Comparison of ENCODE assay signal across 7 cellular contexts in genomic region chr22:25534724-25535123, GRCh38.
"Had no signal": no experiment of that assay in that cellular context is flagged by ENCODE, and none has a peak within 500 bp of the region (broad histone marks: within the 10 kb centered on the region; RNA-seq: fewer than 3 reads in every experiment).

No MANE protein-coding gene starts in this region.

- H3K4me3 Mint-ChIP-seq: GM23338, IgD-negative memory B cell had no signal

- H3K4me1 ChIP-seq: HAP-1 had no signal

- H3K4me2 ChIP-seq: GM23338 had no signal

- H3K4me3 ChIP-seq: GM23338, HAP-1 had no signal

- H2AFZ ChIP-seq: GM23338 had no signal

- H3K4me1 Mint-ChIP-seq: GM23338, IgD-negative memory B cell had no signal

- H3K9me3 Mint-ChIP-seq: GM23338, IgD-negative memory B cell had no signal

- H3K9me3 ChIP-seq: HAP-1 had no signal

- H3K27ac Mint-ChIP-seq: GM23338, IgD-negative memory B cell had no signal

- H3K36me3 ChIP-seq: HAP-1 had no signal

- ATAC-seq: GM23338 had no signal

- DNase-seq: KG1 had no signal

- FAIRE-seq: H1, H54, HTR-8/SVneo had no signal
